Comparison of ENCODE assay signal across 7 cellular contexts in genomic region chr17:4199818-4200402, GRCh38. TPM values are rescaled to one million over a fixed set of nuclear protein-coding genes. Genes with fewer than 3 reads are reported as not detected.
DNase-seq lines count a peak whose midpoint lies in the region; ATAC-seq and TF ChIP-seq lines count a peak whose summit lies in the region.

No MANE protein-coding gene starts in this region.

- peak; percentile 73 for TF ChIP-seq CTCF in DOHH2 (IDR thresholded peaks at IDR 0.05; ENCODE audit: low read depth, low read length, poor library complexity, severe bottlenecking)

- H3K9me2 ChIP-seq in DOHH2 (replicated peaks; ENCODE audit: control insufficient read depth, low read length): no peaks in the 10 kb centered on the region

- H3K9me3 ChIP-seq in DOHH2 (ENCODE audit: control insufficient read depth, insufficient read depth, low read length): no peaks in the 10 kb centered on the region

- peaks cover 7% of the 10 kb centered on the region; the same call in 1 of the 2 replicates for H3F3A ChIP-seq in DOHH2 (ENCODE audit: control insufficient read depth, insufficient read depth)

- H3K27me3 ChIP-seq in DOHH2 (ENCODE audit: control insufficient read depth, low read length): no peaks in the 10 kb centered on the region

- no peak overlapping the region for H3K4me2 ChIP-seq in DOHH2 (ENCODE audit: low read length)

- no peaks in the 10 kb centered on the region for H4K20me1 ChIP-seq in DOHH2 (ENCODE audit: control insufficient read depth, insufficient read depth, low read depth, low read length)

- DNase-seq in HPDE6-E6E7 (ENCODE audit: extremely low spot score) (peak; percentile 34), SK-MEL-5 (ENCODE audit: low read depth, low spot score) (peak; percentile 69), dermis blood vessel endothelial cell (peak; percentile 69), midbrain (lab: John Stamatoyannopoulos, UW) (peak; percentile 35)

- peaks cover 67% of the 10 kb centered on the region for H3K36me3 ChIP-seq in DOHH2 (ENCODE audit: control insufficient read depth, low read length)

- in situ Hi-C loops in SK-MEL-5 (cut with HindIII; ENCODE audit: low pct_unique_long_range_greater_than_20kb, low sequenced_read_pairs): no loop called here

- H3K4me1 ChIP-seq in DOHH2 (ENCODE audit: control insufficient read depth, low read length): no peaks in the 10 kb centered on the region

- ATAC-seq in HG03097 (IDR thresholded peaks at IDR 0.05; ENCODE audit: low FRiP score, unreplicated experiment) (no peak), GM18907 (IDR thresholded peaks at IDR 0.05; ENCODE audit: unreplicated experiment) (no peak)

- H3K27ac ChIP-seq in DOHH2 (ENCODE audit: low read depth, low read length): no peak overlapping the region

- no peak overlapping the region for H3K4me3 ChIP-seq in DOHH2 (ENCODE audit: low read length)

- no peaks in the 10 kb centered on the region for H3K79me2 ChIP-seq in DOHH2 (ENCODE audit: control insufficient read depth, low read length)

RNA-seq across cellular contexts. Expression of gene CYB5D2, which starts 56.9 kb away (rescaled TPM):
- 35.6 and 36.3 TPM in 2 replicates for total RNA-seq in SK-MEL-5 (2014; rRNA removed; shearing (Covaris generic))
- polyA plus RNA-seq in SK-MEL-5 (2015; cell fraction: cytosol; rRNA removed): 55.2 and 58.2 TPM in 2 replicates
- 19.8 and 20.3 TPM in 2 replicates for polyA plus RNA-seq in SK-MEL-5 (2015; cell fraction: nucleus; rRNA removed)
- 41.7 and 51.7 TPM in 2 replicates for total RNA-seq in dermis blood vessel endothelial cell

RNA-seq across cellular contexts. Expression of gene ZZEF1, which starts 57.1 kb away (rescaled TPM):
- total RNA-seq in SK-MEL-5 (2014; rRNA removed; shearing (Covaris generic)): 24.0 and 30.4 TPM in 2 replicates
- 15.5 and 20.0 TPM in 2 replicates for polyA plus RNA-seq in SK-MEL-5 (2015; cell fraction: cytosol; rRNA removed)
- 35.2 and 42.7 TPM in 2 replicates for polyA plus RNA-seq in SK-MEL-5 (2015; cell fraction: nucleus; rRNA removed)
- 43.9 and 59.2 TPM in 2 replicates for total RNA-seq in dermis blood vessel endothelial cell
